Comparison of ENCODE assay signal across 20 cellular contexts in genomic region chr1:209871430-209871829, GRCh38.
"Had no signal": no experiment of that assay in that cellular context is flagged by ENCODE, and none has a peak within 500 bp of the region (broad histone marks: within the 10 kb centered on the region; RNA-seq: fewer than 3 reads in every experiment).

No MANE protein-coding gene starts in this region.

- FAIRE-seq: kidney had no signal

- ATAC-seq: effector memory CD8-positive, alpha-beta T cell; left ventricle myocardium superior; naive thymus-derived CD4-positive, alpha-beta T cell; sciatic nerve; stimulated activated naive B cell treated with anti-CD40 and anti-IgM and Interleukin-4, amounts not matched to agents 10 μg/mL and 1 μg/mL and 100 μg/mL, for 72 hours; stimulated activated naive CD8-positive, alpha-beta T cell treated with anti-CD3 and anti-CD28 coated beads, Interleukin-15, amount 100 ng/mL, for 72 hours had no signal

- H3K4me1 Mint-ChIP-seq: immature natural killer cell; naive thymus-derived CD4-positive, alpha-beta T cell; stimulated activated naive B cell treated with anti-CD40 and anti-IgM and Interleukin-4, amounts not matched to agents 10 μg/mL and 1 μg/mL and 100 μg/mL, for 72 hours; stimulated activated naive CD8-positive, alpha-beta T cell treated with anti-CD3 and anti-CD28 coated beads, Interleukin-15, amount 100 ng/mL, for 72 hours had no signal

- H3K4me1 ChIP-seq: esophagus squamous epithelium, spleen had no signal

- H3K9me3 ChIP-seq: esophagus squamous epithelium, thoracic aorta had no signal

- H3K36me3 Mint-ChIP-seq: immature natural killer cell had no signal

- H3K4me3 Mint-ChIP-seq: effector memory CD8-positive, alpha-beta T cell; immature natural killer cell; naive thymus-derived CD4-positive, alpha-beta T cell; nephron progenitor cell; stimulated activated naive B cell treated with anti-CD40 and anti-IgM and Interleukin-4, amounts not matched to agents 10 μg/mL and 1 μg/mL and 100 μg/mL, for 72 hours; stimulated activated naive CD8-positive, alpha-beta T cell treated with anti-CD3 and anti-CD28 coated beads, Interleukin-15, amount 100 ng/mL, for 72 hours had no signal

- H3K27ac Mint-ChIP-seq: effector memory CD8-positive, alpha-beta T cell; immature natural killer cell; naive thymus-derived CD4-positive, alpha-beta T cell; nephron progenitor cell; stimulated activated naive B cell treated with anti-CD40 and anti-IgM and Interleukin-4, amounts not matched to agents 10 μg/mL and 1 μg/mL and 100 μg/mL, for 72 hours had no signal

- DNase-seq: cortex of kidney; effector memory CD8-positive, alpha-beta T cell; esophagus squamous epithelium; foreskin fibroblast; immature natural killer cell; kidney; left cardiac atrium; left ventricle myocardium superior; naive thymus-derived CD4-positive, alpha-beta T cell; nephron progenitor cell; spleen; stimulated activated CD4-positive, alpha-beta T cell treated with anti-CD3 and anti-CD28 coated beads, Interleukin-15, amount 100 ng/mL, for 24 hours; stimulated activated CD4-positive, alpha-beta T cell treated with anti-CD3 and anti-CD28 coated beads, Interleukin-1b, Interleukin-23, amount 100 ng/mL, for 48 hours; stimulated activated CD4-positive, alpha-beta T cell treated with anti-CD3 and anti-CD28 coated beads, Interleukin-4, amount 100 ng/mL, for 24 hours; stimulated activated naive B cell treated with anti-CD40 and anti-IgM and Interleukin-4, amounts not matched to agents 10 μg/mL and 1 μg/mL and 100 μg/mL, for 72 hours; stimulated activated naive CD8-positive, alpha-beta T cell treated with anti-CD3 and anti-CD28 coated beads, Interleukin-15, amount 100 ng/mL, for 72 hours; trophoblast cell had no signal

- H3K27ac ChIP-seq: esophagus squamous epithelium, spleen, thoracic aorta had no signal

- H3K4me3 ChIP-seq: esophagus squamous epithelium, lung, spleen, thoracic aorta had no signal

- H3K36me3 ChIP-seq: esophagus squamous epithelium, spleen, thoracic aorta had no signal
